In the genomic region with DNA sequence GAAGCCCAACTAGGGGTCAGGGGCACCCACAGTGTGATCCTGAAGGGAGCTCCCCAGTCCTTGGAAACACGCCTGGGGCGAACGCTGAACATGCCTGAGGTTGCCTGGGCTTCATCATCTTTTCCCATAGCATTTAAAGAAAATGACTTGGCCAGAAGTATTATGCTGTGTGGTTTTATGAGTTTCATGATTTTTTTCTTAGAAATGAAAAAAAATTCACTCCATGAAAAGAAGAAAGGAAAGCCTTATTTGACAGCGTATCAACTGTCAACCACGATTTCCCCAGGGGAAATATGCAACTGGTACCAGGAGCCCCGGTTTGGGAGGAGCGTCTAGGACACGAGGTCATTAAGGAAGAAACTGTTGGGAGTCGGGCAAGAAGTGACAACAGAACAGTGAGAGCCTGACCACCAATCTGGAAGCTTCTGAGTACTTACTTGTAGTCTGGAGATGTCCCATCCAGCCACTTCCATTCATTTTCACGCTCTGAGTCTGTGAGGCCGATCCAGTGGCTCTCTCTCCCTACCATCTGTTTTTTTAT, we compare ENCODE assay signal across 13 cellular contexts.
DNase-seq lines count a peak whose midpoint lies in the region; TF ChIP-seq lines count a peak whose summit lies in the region.
"Had no signal": no experiment of that assay in that cellular context is flagged by ENCODE, and none has a peak within 500 bp of the region (broad histone marks: within the 10 kb centered on the region; RNA-seq: fewer than 3 reads in every experiment).

No MANE protein-coding gene starts in this region.

- H3K4me1 Mint-ChIP-seq in activated naive CD4-positive, alpha-beta T cell treated with anti-CD3 and anti-CD28 coated beads for 36 hours (ENCODE audit: low read depth) = no peaks in the 10 kb centered on the region

- intact Hi-C loops in activated naive CD4-positive, alpha-beta T cell treated with anti-CD3 and anti-CD28 coated beads for 36 hours (cut with micrococcal nuclease) = no loop called here

- CTCF ChIA-PET in activated naive CD4-positive, alpha-beta T cell treated with anti-CD3 and anti-CD28 coated beads for 36 hours (lab: Charles Lee) = no interaction called here

- H3K9me3 Mint-ChIP-seq in activated naive CD4-positive, alpha-beta T cell treated with anti-CD3 and anti-CD28 coated beads for 36 hours = no peaks in the 10 kb centered on the region

- H3K4me3 ChIP-seq in AG09309 (ENCODE audit: control insufficient read depth, low read depth, low read length) (no peak overlapping the region), choroid plexus epithelial cell (ENCODE audit: low read depth, low read length) (no peak overlapping the region)
- H3K4me3 ChIP-seq: pancreas, thoracic aorta had no signal

- peaks cover 3% of the 10 kb centered on the region for H3K27me3 Mint-ChIP-seq in activated naive CD4-positive, alpha-beta T cell treated with anti-CD3 and anti-CD28 coated beads for 36 hours (ENCODE audit: low read depth)

- H3K4me3 Mint-ChIP-seq in activated naive CD4-positive, alpha-beta T cell treated with anti-CD3 and anti-CD28 coated beads for 36 hours = no peak overlapping the region

- no peaks in the 10 kb centered on the region for H3K36me3 Mint-ChIP-seq in activated naive CD4-positive, alpha-beta T cell treated with anti-CD3 and anti-CD28 coated beads for 36 hours (ENCODE audit: low read depth)

- TF ChIP-seq CTCF in AG09309 (IDR thresholded peaks at IDR 0.05; ENCODE audit: control insufficient read depth, insufficient read depth, low read depth, low read length, missing control alignments) (no peak), choroid plexus epithelial cell (conservative IDR thresholded peaks at IDR 0.05; ENCODE audit: low read depth, low read length) (no peak)

- DNase-seq in AG09309 (ENCODE audit: low read depth) (peak; percentile 80), LHCN-M2 (ENCODE audit: low read depth) (peak; percentile 80), choroid plexus epithelial cell (ENCODE audit: low read depth) (peak; percentile 35), midbrain (lab: John Stamatoyannopoulos, UW) (peak; percentile 26), T1000 (lab: John Stamatoyannopoulos, UW) (no peak), kidney tubule cell (ENCODE audit: low spot score) (no peak)
- DNase-seq in activated CD4-positive, alpha-beta T cell treated with anti-CD3 and anti-CD28 coated beads for 4 hours = no peak
- DNase-seq in activated naive CD4-positive, alpha-beta T cell treated with anti-CD3 and anti-CD28 coated beads for 36 hours = no peak
- DNase-seq: activated naive CD4-positive, alpha-beta T cell; erythroblast; NCI-H2081 treated with DMSO at 0.1 percent for 48 hours; pancreas had no signal

- no peak overlapping the region for H3K27ac Mint-ChIP-seq in activated naive CD4-positive, alpha-beta T cell treated with anti-CD3 and anti-CD28 coated beads for 36 hours

Comparison
In these comparisons a context has a peak if more than half of its experiments do, and no peak if none do; other contexts are left out.
1. DNase-seq: peak in AG09309 (single experiment), LHCN-M2 (single experiment), choroid plexus epithelial cell (single experiment) and midbrain (single experiment); none in T1000 (single experiment), activated CD4-positive, alpha-beta T cell treated with anti-CD3 and anti-CD28 coated beads for 4 hours (0 of 2), kidney tubule cell (single experiment) and activated naive CD4-positive, alpha-beta T cell treated with anti-CD3 and anti-CD28 coated beads for 36 hours (single experiment).